In genomic region chr19:37906868-37907734, GRCh38 we compare ENCODE assay signal across 7 cellular contexts.
DNase-seq lines count a peak whose midpoint lies in the region; ATAC-seq, FAIRE-seq and TF ChIP-seq lines count a peak whose summit lies in the region.

Gene SIPA1L3, plus strand, starts transcription at chr19:37907208. Its CDS starts 174,358 bp downstream, at chr19:38081566.

- in situ Hi-C loops in astrocyte of the spinal cord (cut with HindIII; ENCODE audit: low sequenced_read_pairs), result no loop called here

- FAIRE-seq in GM18507 (lab: Jason Lieb, UNC), result peak; percentile 93

- H3K4me3 ChIP-seq in astrocyte of the spinal cord (ENCODE audit: low read depth, low read length), result peak within 1 kb of the TSS; percentile 90
- H3K4me3 ChIP-seq in retinal pigment epithelial cell (ENCODE audit: low read length), result peak within 1 kb of the TSS; percentile 90

- TF ChIP-seq CTCF in astrocyte of the spinal cord (IDR thresholded peaks at IDR 0.05; ENCODE audit: low read depth, low read length) (no peak), retinal pigment epithelial cell (conservative IDR thresholded peaks at IDR 0.05; ENCODE audit: low read depth, low read length) (no peak)

- ATAC-seq in HG02981 (IDR thresholded peaks at IDR 0.05; ENCODE audit: unreplicated experiment), result peak; percentile 79

- peak; percentile 80 for DNase-seq in GM18507 (ENCODE audit: extremely low spot score, insufficient read length, low read depth)
- DNase-seq in NCI-H2029 treated with DMSO at 0.1 percent for 48 hours (lab: John Stamatoyannopoulos, UW), result peak; percentile 85
- DNase-seq in T-helper 9 cell, result peak; percentile 85
- DNase-seq in astrocyte of the spinal cord (ENCODE audit: low read depth, low spot score), result peak; percentile 98
- peak; percentile 94 to 95 for DNase-seq in hippocampal formation (lab: John Stamatoyannopoulos, UW)
- peak; percentile 84 for DNase-seq in retinal pigment epithelial cell (ENCODE audit: low read depth)

Comparison
In these comparisons a context has a peak if more than half of its experiments do, and no peak if none do; other contexts are left out.
1. Peak in every context shown above with its lines: DNase-seq, ATAC-seq and H3K4me3 ChIP-seq.